28 cellular contexts compared by ENCODE assay signal in genomic region chr9:28255174-28255573, GRCh38.
"Had no signal": no experiment of that assay in that cellular context is flagged by ENCODE, and none has a peak within 500 bp of the region (broad histone marks: within the 10 kb centered on the region; RNA-seq: fewer than 3 reads in every experiment).

No MANE protein-coding gene starts in this region.

- H3K36me3 ChIP-seq: colonic mucosa, esophagus muscularis mucosa, esophagus squamous epithelium, gastrocnemius medialis, gastroesophageal sphincter, heart left ventricle, heart right ventricle had no signal

- H3K27ac ChIP-seq: colonic mucosa, coronary artery, dorsolateral prefrontal cortex, epithelial cell of prostate, esophagus muscularis mucosa, esophagus squamous epithelium, foreskin keratinocyte, gastrocnemius medialis, gastroesophageal sphincter, heart left ventricle, heart right ventricle had no signal

- DNase-seq: colonic mucosa; cortex of kidney; dermis blood vessel endothelial cell; dorsolateral prefrontal cortex; effector CD4-positive, alpha-beta T cell; effector CD8-positive, alpha-beta T cell; effector memory CD4-positive, alpha-beta T cell; effector memory CD8-positive, alpha-beta T cell; endodermal cell; erythroblast; esophagus squamous epithelium; foreskin fibroblast; foreskin keratinocyte; foreskin melanocyte; gastrocnemius medialis; glutamatergic neuron; head of caudate nucleus; heart left ventricle; heart right ventricle had no signal

- H3K4me3 ChIP-seq: colonic mucosa, coronary artery, dorsolateral prefrontal cortex, esophagus muscularis mucosa, esophagus squamous epithelium, gastrocnemius medialis, gastroesophageal sphincter, heart left ventricle, heart right ventricle had no signal

- ATAC-seq: effector memory CD8-positive, alpha-beta T cell; esophagus mucosa; foreskin keratinocyte; gastrocnemius medialis; gastroesophageal sphincter; heart left ventricle; heart right ventricle had no signal

- H3K4me1 ChIP-seq: colonic mucosa, esophagus muscularis mucosa, esophagus squamous epithelium, foreskin keratinocyte, gastrocnemius medialis, gastroesophageal sphincter, heart left ventricle, heart right ventricle had no signal

- FAIRE-seq: colon, endometrium, endothelial cell of umbilical vein, frontal cortex had no signal

- H3K27me3 ChIP-seq: colonic mucosa, dorsolateral prefrontal cortex, esophagus muscularis mucosa, esophagus squamous epithelium, foreskin keratinocyte, gastrocnemius medialis, gastroesophageal sphincter, heart left ventricle, heart right ventricle had no signal

- H3K9me3 ChIP-seq: colonic mucosa, esophagus muscularis mucosa, esophagus squamous epithelium, gastrocnemius medialis, gastroesophageal sphincter, heart left ventricle, heart right ventricle had no signal
